In genomic region chr2:150062416-150062815, GRCh38 we compare ENCODE assay signal across 2 cellular contexts.
TF ChIP-seq lines count a peak whose summit lies in the region.

No MANE protein-coding gene starts in this region.

TF ChIP-seq in IMR-90, 13 proteins besides CTCF, POLR2A, EP300 and RAD21:
- TF ChIP-seq FOS (IDR thresholded peaks at IDR 0.05; ENCODE audit: low read depth, low read length) (no peak), MXI1 (IDR thresholded peaks at IDR 0.05; ENCODE audit: borderline replicate concordance, low read depth, low read length) (no peak), RCOR1 (IDR thresholded peaks at IDR 0.05; ENCODE audit: insufficient replicate concordance, low read length) (no peak), MAZ (IDR thresholded peaks at IDR 0.05; ENCODE audit: borderline replicate concordance, low read depth, low read length) (no peak), MAFK (IDR thresholded peaks at IDR 0.05; ENCODE audit: low read depth, low read length) (no peak), CEBPB (IDR thresholded peaks at IDR 0.05; ENCODE audit: low read depth, low read length) (no peak), BHLHE40 (IDR thresholded peaks at IDR 0.05; ENCODE audit: low read depth, low read length) (no peak), RFX5 (IDR thresholded peaks at IDR 0.05; ENCODE audit: low read depth, low read length) (no peak), NFE2L2 (IDR thresholded peaks at IDR 0.05; ENCODE audit: low read depth, low read length) (no peak), CHD1 (IDR thresholded peaks at IDR 0.05; ENCODE audit: low read depth, low read length) (no peak), SMC3 (IDR thresholded peaks at IDR 0.05; ENCODE audit: low read depth, low read length) (no peak)
- TF ChIP-seq, protein P1, sequence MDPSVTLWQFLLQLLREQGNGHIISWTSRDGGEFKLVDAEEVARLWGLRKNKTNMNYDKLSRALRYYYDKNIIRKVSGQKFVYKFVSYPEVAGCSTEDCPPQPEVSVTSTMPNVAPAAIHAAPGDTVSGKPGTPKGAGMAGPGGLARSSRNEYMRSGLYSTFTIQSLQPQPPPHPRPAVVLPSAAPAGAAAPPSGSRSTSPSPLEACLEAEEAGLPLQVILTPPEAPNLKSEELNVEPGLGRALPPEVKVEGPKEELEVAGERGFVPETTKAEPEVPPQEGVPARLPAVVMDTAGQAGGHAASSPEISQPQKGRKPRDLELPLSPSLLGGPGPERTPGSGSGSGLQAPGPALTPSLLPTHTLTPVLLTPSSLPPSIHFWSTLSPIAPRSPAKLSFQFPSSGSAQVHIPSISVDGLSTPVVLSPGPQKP (IDR thresholded peaks at IDR 0.05; ENCODE audit: borderline replicate concordance, low read depth, low read length) = no peak
- TF ChIP-seq, protein P2, sequence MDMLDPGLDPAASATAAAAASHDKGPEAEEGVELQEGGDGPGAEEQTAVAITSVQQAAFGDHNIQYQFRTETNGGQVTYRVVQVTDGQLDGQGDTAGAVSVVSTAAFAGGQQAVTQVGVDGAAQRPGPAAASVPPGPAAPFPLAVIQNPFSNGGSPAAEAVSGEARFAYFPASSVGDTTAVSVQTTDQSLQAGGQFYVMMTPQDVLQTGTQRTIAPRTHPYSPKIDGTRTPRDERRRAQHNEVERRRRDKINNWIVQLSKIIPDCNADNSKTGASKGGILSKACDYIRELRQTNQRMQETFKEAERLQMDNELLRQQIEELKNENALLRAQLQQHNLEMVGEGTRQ (IDR thresholded peaks at IDR 0.05; ENCODE audit: low read depth, low read length) = no peak

TF ChIP-seq in HepG2, 621 proteins besides CTCF, POLR2A, EP300 and RAD21:
- TF ChIP-seq HINFP (CRISPR knock-in tag; IDR thresholded peaks at IDR 0.05; ENCODE audit: low read depth) (no peak), FOXO1 (CRISPR knock-in tag; IDR thresholded peaks at IDR 0.05) (no peak), ARID4A (CRISPR knock-in tag; IDR thresholded peaks at IDR 0.05; ENCODE audit: borderline replicate concordance) (no peak), RNF2 (conservative IDR thresholded peaks at IDR 0.05; ENCODE audit: low read depth) (no peak), ZNF3 (CRISPR knock-in tag; IDR thresholded peaks at IDR 0.05) (no peak), ZNF430 (CRISPR knock-in tag; IDR thresholded peaks at IDR 0.05) (no peak), ZHX2 (IDR thresholded peaks at IDR 0.05; ENCODE audit: low read depth) (no peak), ZHX2 (CRISPR knock-in tag; IDR thresholded peaks at IDR 0.05; ENCODE audit: borderline replicate concordance) (no peak), ZBTB20 (CRISPR knock-in tag; IDR thresholded peaks at IDR 0.05; ENCODE audit: borderline replicate concordance, low read depth) (no peak)
